Comparison of ENCODE assay signal across 1 cellular context in the genomic region with DNA sequence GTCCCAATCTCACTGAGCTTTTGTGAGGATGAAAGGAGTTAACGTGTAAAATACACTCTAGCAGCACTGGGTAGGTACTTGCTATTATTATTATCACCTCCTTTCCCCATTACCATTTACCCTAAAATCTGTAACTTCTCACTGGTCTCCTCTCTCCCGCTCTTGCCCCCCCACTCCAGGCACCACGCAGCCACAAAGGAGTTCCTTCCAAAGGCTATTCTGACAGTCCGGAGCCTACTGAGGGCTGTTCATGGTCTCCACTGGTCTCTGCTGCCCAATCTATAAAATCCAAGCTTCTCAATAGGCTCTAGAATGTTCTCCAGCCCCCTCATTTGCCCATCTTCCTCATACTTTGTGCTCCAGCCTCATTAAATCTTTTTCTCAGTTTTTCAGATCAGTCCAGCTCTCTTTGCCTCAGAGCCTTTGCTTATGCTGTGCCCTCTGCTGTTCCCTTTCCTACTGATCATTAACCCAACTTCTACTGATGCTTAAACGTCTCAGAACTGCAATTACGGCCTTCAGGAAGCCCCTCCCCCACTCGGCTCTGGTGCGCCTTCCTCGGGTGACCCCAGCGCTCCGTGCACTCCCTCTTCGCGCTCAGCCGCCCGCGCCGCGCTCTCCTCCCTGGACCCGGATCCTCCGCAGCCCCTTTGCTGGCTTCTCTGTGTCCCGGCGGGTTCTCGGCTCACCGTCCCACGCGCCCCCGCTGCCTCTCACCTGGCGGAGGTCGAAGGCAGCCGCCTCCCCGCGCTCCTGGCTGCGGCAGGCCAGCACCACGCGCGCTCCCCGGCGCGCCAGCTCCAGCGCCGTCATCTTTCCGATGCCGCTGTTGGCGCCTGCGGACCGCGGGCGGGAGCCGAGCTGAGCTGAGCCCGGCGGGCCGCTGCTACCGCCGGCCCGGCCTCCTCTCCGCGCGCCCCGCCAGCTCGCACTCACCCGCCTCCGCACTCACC.
TF ChIP-seq lines count a peak whose summit lies in the region.

No MANE protein-coding gene starts in this region.

TF ChIP-seq in endothelial cell of umbilical vein, 7 proteins besides CTCF, POLR2A, EP300 and RAD21:
- TF ChIP-seq MYC (IDR thresholded peaks at IDR 0.05; ENCODE audit: low read depth, low read length) (no peak), EZH2 (IDR thresholded peaks at IDR 0.05; ENCODE audit: borderline replicate concordance, low read depth, low read length, severe bottlenecking) (no peak), POLR2AphosphoS5 (IDR thresholded peaks at IDR 0.05; ENCODE audit: insufficient read depth, low read depth, low read length) (no peak), GATA2 (IDR thresholded peaks at IDR 0.05; ENCODE audit: insufficient read depth, insufficient read length, low read depth, low read length) (no peak)
- TF ChIP-seq, protein P1, sequence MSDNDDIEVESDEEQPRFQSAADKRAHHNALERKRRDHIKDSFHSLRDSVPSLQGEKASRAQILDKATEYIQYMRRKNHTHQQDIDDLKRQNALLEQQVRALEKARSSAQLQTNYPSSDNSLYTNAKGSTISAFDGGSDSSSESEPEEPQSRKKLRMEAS (IDR thresholded peaks at IDR 0.05; ENCODE audit: insufficient read depth, insufficient read length): no peak
